ENCODE assay signal across 24 cellular contexts in the genomic region with DNA sequence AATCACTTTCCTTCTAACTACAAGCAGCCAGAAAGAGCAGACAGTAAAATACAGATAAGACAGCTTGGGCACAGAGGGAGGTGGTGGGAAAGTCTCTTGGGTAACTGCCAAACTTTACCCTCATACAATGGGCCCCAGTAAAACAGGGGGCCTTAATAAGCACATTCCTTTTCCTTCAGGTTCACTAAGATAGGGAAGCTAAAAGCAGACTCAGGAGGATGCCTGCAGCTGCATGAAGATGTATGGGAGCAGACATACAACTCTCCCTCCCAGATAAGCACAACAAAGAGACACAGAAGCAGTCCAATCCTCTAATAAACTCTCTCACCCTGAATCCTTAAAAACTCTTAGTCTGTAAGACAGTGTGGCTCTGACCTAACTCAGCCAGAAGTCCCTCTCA. TPM values are rescaled to one million over a fixed set of nuclear protein-coding genes. Genes with fewer than 3 reads are reported as not detected.
DNase-seq lines count a peak whose midpoint lies in the region; ATAC-seq, FAIRE-seq and TF ChIP-seq lines count a peak whose summit lies in the region.
"Had no signal": no experiment of that assay in that cellular context is flagged by ENCODE, and none has a peak within 500 bp of the region (broad histone marks: within the 10 kb centered on the region; RNA-seq: fewer than 3 reads in every experiment).

No MANE protein-coding gene starts in this region.

- no peak for TF ChIP-seq POLR2A in H1 (IDR thresholded peaks at IDR 0.05; ENCODE audit: control extremely low read depth in 1 of 2, low read depth in 2 of 2, low read length in 2 of 2)

- CTCF ChIA-PET in H1 (lab: Charles Lee; ENCODE audit: partially characterized antibody): interaction anchor here (0.9 kb wide), 1 partner anchor 15 kb away, joined by 3 read pairs; no protein-coding TSS in a partner anchor
- CTCF ChIA-PET in activated CD4-positive, alpha-beta T cell treated with anti-CD3 and anti-CD28 coated beads, Interleukin-2, amount 10 ng/mL, durations not matched to agents 7 days and 5 days (lab: Charles Lee): no interaction called here

- no peak overlapping the region for H4K8ac ChIP-seq in H1 (ENCODE audit: extremely low read depth, insufficient read depth, low read length)

- H4K20me1 ChIP-seq in H1 (replicated peaks in 1 of 2; ENCODE audit: control insufficient read depth in 1 of 2, insufficient read depth in 2 of 2, low read length in 2 of 2): no peaks in the 10 kb centered on the region

- no peak overlapping the region for H2BK5ac ChIP-seq in H1 (ENCODE audit: low read depth, low read length)

- no peak overlapping the region for H2BK120ac ChIP-seq in H1 (replicated peaks; ENCODE audit: low read depth, low read length)

- H3K36me3 Mint-ChIP-seq in HFFc6 (ENCODE audit: low read depth) (peaks cover 44% of the 10 kb centered on the region), nephron progenitor cell (ENCODE audit: low read depth) (peaks cover 43% of the 10 kb centered on the region)
- no peaks in the 10 kb centered on the region for H3K36me3 Mint-ChIP-seq in activated CD4-positive, alpha-beta T cell treated with anti-CD3 and anti-CD28 coated beads, Interleukin-2, amount 10 ng/mL, durations not matched to agents 7 days and 5 days (ENCODE audit: low read depth)
- H3K36me3 Mint-ChIP-seq: CD4-positive, CD25-positive, alpha-beta regulatory T cell had no signal

- FAIRE-seq in H1 (lab: Jason Lieb, UNC): no peak
- FAIRE-seq: GM12892 had no signal

- POLR2A ChIA-PET in H1 (lab: Charles Lee; ENCODE audit: partially characterized antibody): no interaction called here
- POLR2A ChIA-PET in activated CD4-positive, alpha-beta T cell treated with anti-CD3 and anti-CD28 coated beads, Interleukin-2, amount 10 ng/mL, durations not matched to agents 7 days and 5 days (lab: Charles Lee): no interaction called here

- no peak overlapping the region for H3K18ac ChIP-seq in H1 (ENCODE audit: extremely low read depth, low read length)

- H3K4me1 Mint-ChIP-seq in HFFc6 (ENCODE audit: low read depth): peaks cover 39% of the 10 kb centered on the region
- peaks cover 4% of the 10 kb centered on the region for H3K4me1 Mint-ChIP-seq in nephron progenitor cell
- no peaks in the 10 kb centered on the region for H3K4me1 Mint-ChIP-seq in activated CD4-positive, alpha-beta T cell treated with anti-CD3 and anti-CD28 coated beads, Interleukin-2, amount 10 ng/mL, durations not matched to agents 7 days and 5 days
- H3K4me1 Mint-ChIP-seq: CD4-positive, CD25-positive, alpha-beta regulatory T cell had no signal

- no peak overlapping the region for H2AFZ ChIP-seq in H1 (ENCODE audit: low read length)

- H3K4me3 Mint-ChIP-seq in HFFc6 (peak overlapping the region; percentile 40; the same call in 1 of the 2 replicates), nephron progenitor cell (no peak overlapping the region)
- no peak overlapping the region for H3K4me3 Mint-ChIP-seq in activated CD4-positive, alpha-beta T cell treated with anti-CD3 and anti-CD28 coated beads, Interleukin-2, amount 10 ng/mL, durations not matched to agents 7 days and 5 days
- H3K4me3 Mint-ChIP-seq: CD4-positive, CD25-positive, alpha-beta regulatory T cell; T-helper 1 cell treated with Interleukin-12 subunit alpha and Interleukin-12 subunit beta and Interleukin-4 antibody, amounts not matched to agents 30 μg/mL and 1 μg/mL, for 36 hours had no signal

- no peak overlapping the region for H2BK20ac ChIP-seq in H1 (ENCODE audit: low read length)

- H3K56ac ChIP-seq in H1 (replicated peaks; ENCODE audit: insufficient read length, low read depth, low read length): no peak overlapping the region

- TF ChIP-seq RAD21 in H1 (IDR thresholded peaks at IDR 0.05 in 1 of 2, conservative IDR thresholded peaks at IDR 0.05 in 1 of 2; ENCODE audit: low read depth in 2 of 2, low read length in 2 of 2): no peak

- H3K79me1 ChIP-seq in H1 (ENCODE audit: low read depth, low read length): no peaks in the 10 kb centered on the region

- no peak overlapping the region for H2BK15ac ChIP-seq in H1 (ENCODE audit: low read length)

- H3K27me3 Mint-ChIP-seq in HFFc6 (ENCODE audit: insufficient read depth) (no peaks in the 10 kb centered on the region; the same call in 1 of the 2 replicates), nephron progenitor cell (ENCODE audit: low read depth, poor library complexity) (no peaks in the 10 kb centered on the region)
- H3K27me3 Mint-ChIP-seq in activated CD4-positive, alpha-beta T cell treated with anti-CD3 and anti-CD28 coated beads, Interleukin-2, amount 10 ng/mL, durations not matched to agents 7 days and 5 days: peaks cover 3% of the 10 kb centered on the region

- H3K27me3 ChIP-seq in H1 (replicated peaks in 1 of 4; ENCODE audit: control insufficient read depth in 3 of 4, extremely low read depth in 1 of 4, insufficient read depth in 3 of 4, low read length in 3 of 4): peaks cover 0 to 1% (median 0%) of the 10 kb centered on the region in 4 experiments; a peak in 1 of 7 replicates

- no peak overlapping the region for H3K9ac ChIP-seq in H1 (replicated peaks in 1 of 4; ENCODE audit: extremely low read depth in 1 of 4, low read depth in 3 of 4, low read length in 3 of 4)

- H4K5ac ChIP-seq in H1 (ENCODE audit: insufficient read length, low read depth, low read length): no peak overlapping the region

- TF ChIP-seq CTCF in HFFc6 (IDR thresholded peaks at IDR 0.05): no peak
- no peak for TF ChIP-seq CTCF in H1 (IDR thresholded peaks at IDR 0.05; ENCODE audit: control extremely low read depth in 1 of 3, insufficient read depth in 1 of 3, low read depth in 1 of 3, low read length in 3 of 3)
- TF ChIP-seq CTCF in nephron progenitor cell (IDR thresholded peaks at IDR 0.05): no peak
- TF ChIP-seq CTCF in GM10266 (IDR thresholded peaks at IDR 0.05; ENCODE audit: control insufficient read depth, insufficient read depth, low read depth, missing control alignments): no peak

- no peak overlapping the region for H3K27ac ChIP-seq in H1 (ENCODE audit: low read depth, low read length)

- H3K9me3 Mint-ChIP-seq in HFFc6 (no peaks in the 10 kb centered on the region), nephron progenitor cell (peaks cover 7% of the 10 kb centered on the region)
- no peaks in the 10 kb centered on the region for H3K9me3 Mint-ChIP-seq in activated CD4-positive, alpha-beta T cell treated with anti-CD3 and anti-CD28 coated beads, Interleukin-2, amount 10 ng/mL, durations not matched to agents 7 days and 5 days
- H3K9me3 Mint-ChIP-seq: T-helper 1 cell treated with Interleukin-12 subunit alpha and Interleukin-12 subunit beta and Interleukin-4 antibody, amounts not matched to agents 30 μg/mL and 1 μg/mL, for 36 hours had no signal

- no peak overlapping the region for H2BK12ac ChIP-seq in H1 (ENCODE audit: low read depth, low read length)

- no peak overlapping the region for H4K91ac ChIP-seq in H1 (replicated peaks; ENCODE audit: insufficient read length, low read length)

- H3K4ac ChIP-seq in H1 (replicated peaks; ENCODE audit: insufficient read length, low read depth, low read length): no peak overlapping the region

- no peak overlapping the region for H2AK5ac ChIP-seq in H1 (ENCODE audit: low read depth, low read length)

- TF ChIP-seq EP300 in H1 (IDR thresholded peaks at IDR 0.05; ENCODE audit: borderline replicate concordance in 1 of 2, low read depth in 2 of 2, low read length in 2 of 2): no peak

- DNase-seq in HFFc6 (no peak), OCI-M2 (lab: John Stamatoyannopoulos, UW; ENCODE audit: unreplicated experiment) (peak; percentile 48), H1 (ENCODE audit: low read depth in 1 of 2, low spot score in 2 of 2) (no peak), nephron progenitor cell (no peak), NAMALWA (ENCODE audit: low spot score) (no peak), GM10266 (ENCODE audit: extremely low spot score) (no peak)
- DNase-seq in activated CD4-positive, alpha-beta T cell treated with anti-CD3 and anti-CD28 coated beads, Interleukin-2, amount 10 ng/mL, durations not matched to agents 7 days and 5 days: no peak
- DNase-seq: CD4-positive, CD25-positive, alpha-beta regulatory T cell; COR-L47; GOT3; Kasumi-1; NCI-H1092 treated with DMSO at 0.1 percent for 48 hours; NCI-H1436 treated with DMSO at 0.1 percent for 48 hours; NCI-H1930; NCI-H2227 treated with DMSO at 0.1 percent for 48 hours; NCI-H510A treated with DMSO at 0.1 percent for 48 hours; NCI-H774; PC-3; Right ventricle myocardium superior had no signal

- no peaks in the 10 kb centered on the region for H3K79me2 ChIP-seq in H1 (ENCODE audit: control insufficient read depth in 1 of 2, insufficient read depth in 2 of 2, low read length in 2 of 2)

- no peak overlapping the region for H3K4me2 ChIP-seq in H1 (ENCODE audit: insufficient read depth in 1 of 2, low read depth in 2 of 2, low read length in 2 of 2)

- ATAC-seq in HG02623 (IDR thresholded peaks at IDR 0.05; ENCODE audit: unreplicated experiment): no peak
- ATAC-seq: PC-3 had no signal

- no peaks in the 10 kb centered on the region for H3K36me3 ChIP-seq in H1 (ENCODE audit: control insufficient read depth in 2 of 4, insufficient read depth in 4 of 4, low read length in 3 of 4)

- H3K4me1 ChIP-seq in H1 (replicated peaks in 1 of 4; ENCODE audit: control insufficient read depth in 3 of 4, insufficient read depth in 4 of 4, low read length in 3 of 4): peaks cover 0 to 7% (median 3%) of the 10 kb centered on the region in 4 experiments; a peak in 1 of 7 replicates

- no peaks in the 10 kb centered on the region for H3K9me3 ChIP-seq in H1 (ENCODE audit: insufficient read depth in 2 of 2, low read depth in 1 of 2, low read length in 1 of 2)

- no peaks in the 10 kb centered on the region for H3K23me2 ChIP-seq in H1 (ENCODE audit: low read depth, low read length)

- no peak overlapping the region for H3K14ac ChIP-seq in H1 (ENCODE audit: insufficient read length)

- no peak overlapping the region for H3K23ac ChIP-seq in H1 (ENCODE audit: insufficient read length)

- H3K4me3 ChIP-seq in H1 (ENCODE audit: extremely low read depth in 1 of 4, insufficient read depth in 2 of 4, low read depth in 3 of 4, low read length in 4 of 4): no peak overlapping the region

- H3K27ac Mint-ChIP-seq in HFFc6: peak overlapping the region; percentile 62
- H3K27ac Mint-ChIP-seq in nephron progenitor cell: peak overlapping the region; percentile 60
- H3K27ac Mint-ChIP-seq in activated CD4-positive, alpha-beta T cell treated with anti-CD3 and anti-CD28 coated beads, Interleukin-2, amount 10 ng/mL, durations not matched to agents 7 days and 5 days: no peak overlapping the region
- H3K27ac Mint-ChIP-seq: CD4-positive, CD25-positive, alpha-beta regulatory T cell; T-helper 1 cell treated with Interleukin-12 subunit alpha and Interleukin-12 subunit beta and Interleukin-4 antibody, amounts not matched to agents 30 μg/mL and 1 μg/mL, for 36 hours had no signal

RNA-seq across cellular contexts. Expression of gene SIM1, which starts 48.9 kb away (rescaled TPM):
- total RNA-seq in HFFc6 (2021; fragmentation: NEBNext Ultra II Directional; extraction: Animal tissue kit (Norgen Biotek cat#: 25700)): 10 to 100 TPM; 15.4 to 22.0 (median 18.2) TPM
- total RNA-seq in H1 (2021; fragmentation: NEBNext Ultra II Directional; extraction: Animal tissue kit (Norgen Biotek cat#: 25700)): 0.39 and 0.61 TPM in 2 replicates
- polyA plus RNA-seq in H1 (2011; rRNA removed): 0.02 and 0.09 TPM in 2 replicates
- 0.03 TPM for polyA plus RNA-seq in H1 (2011; cell fraction: cytosol; rRNA removed)
- polyA plus RNA-seq in H1 (2011; cell fraction: nucleus; rRNA removed): 0.11 TPM
- polyA plus RNA-seq in H1 (2012, experiment 1 of 2): 0.03 to 0.11 TPM (median 0.06 TPM) in 3 of 4 replicates, not detected in the other
- polyA plus RNA-seq in H1 (2012, experiment 2 of 2): not detected
- polyA plus RNA-seq in H1 (2013, experiment 1 of 2): 0.16 TPM
- 0.17 TPM for polyA plus RNA-seq in H1 (2013, experiment 2 of 2)
- polyA minus RNA-seq in H1 (2011; rRNA and poly(A)+ RNA removed): 0.10 and 0.13 TPM in 2 replicates
- polyA minus RNA-seq in H1 (2011; cell fraction: cytosol; rRNA and poly(A)+ RNA removed): not detected
- 0.80 TPM for polyA minus RNA-seq in H1 (2011; cell fraction: nucleus; rRNA and poly(A)+ RNA removed)
- total RNA-seq in activated CD4-positive, alpha-beta T cell treated with anti-CD3 and anti-CD28 coated beads, Interleukin-2, amount 10 ng/mL, durations not matched to agents 7 days and 5 days: not detected
- total RNA-seq: PC-3, Right ventricle myocardium superior, RPMI7951, SK-MEL-5 had no signal

Comparison
In these comparisons a context has a peak if more than half of its experiments do, and no peak if none do; other contexts are left out.
1. RNA of gene SIM1, which starts 48.9 kb away (total RNA-seq): 15.4 to 22.0 TPM in HFFc6; 0.39 to 0.61 TPM in H1 and not detected in activated CD4-positive, alpha-beta T cell treated with anti-CD3 and anti-CD28 coated beads, Interleukin-2, amount 10 ng/mL, durations not matched to agents 7 days and 5 days; every median in the first group is over 10 times any median in the second.